ENCODE assay signal across 16 cellular contexts in the genomic region with DNA sequence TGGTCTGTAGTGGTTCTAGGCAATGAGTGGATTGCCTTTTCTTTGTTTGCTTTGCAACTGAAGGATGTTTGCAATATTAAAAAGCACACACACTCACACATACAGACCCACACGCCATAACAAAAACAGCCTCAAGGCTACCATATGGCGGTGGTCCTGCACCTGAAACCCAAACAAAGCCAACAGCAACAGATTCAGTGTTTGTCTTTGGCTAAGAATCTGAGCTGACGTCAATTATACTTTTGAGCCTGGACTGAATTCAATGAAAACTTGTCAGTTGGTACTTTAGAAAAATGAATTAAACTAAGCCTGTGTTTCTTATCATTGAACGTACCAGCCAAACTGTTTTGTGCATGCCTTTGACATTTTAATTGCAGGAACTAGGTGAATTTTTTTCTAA.
DNase-seq lines count a peak whose midpoint lies in the region; ATAC-seq and TF ChIP-seq lines count a peak whose summit lies in the region.
"Had no signal": no experiment of that assay in that cellular context is flagged by ENCODE, and none has a peak within 500 bp of the region (broad histone marks: within the 10 kb centered on the region; RNA-seq: fewer than 3 reads in every experiment).

No MANE protein-coding gene starts in this region.

- WGBS in heart left ventricle, 4 donors: 72 to 84% (median 80%) methylated on average over 4 of the region's 4 CpGs

- TF ChIP-seq CTCF in choroid plexus epithelial cell (conservative IDR thresholded peaks at IDR 0.05; ENCODE audit: low read depth, low read length) (no peak), heart left ventricle (IDR thresholded peaks at IDR 0.05) (no peak)

- ATAC-seq in HG02852 (IDR thresholded peaks at IDR 0.05; ENCODE audit: unreplicated experiment): no peak
- ATAC-seq in HG03565 (IDR thresholded peaks at IDR 0.05; ENCODE audit: unreplicated experiment): no peak
- no peak for ATAC-seq in heart left ventricle
- ATAC-seq: effector memory CD8-positive, alpha-beta T cell; GM23338 had no signal

- peaks cover 0 to 4% (median 0%) of the 10 kb centered on the region in 12 donors for H3K9me3 ChIP-seq in heart left ventricle
- H3K9me3 ChIP-seq: lower lobe of right lung had no signal

- TF ChIP-seq POLR2A in heart left ventricle (IDR thresholded peaks at IDR 0.05): no peak

- no peaks in the 10 kb centered on the region for H3K36me3 ChIP-seq in heart left ventricle
- H3K36me3 ChIP-seq: lower lobe of right lung had no signal

- no peak overlapping the region for H3K4me3 ChIP-seq in choroid plexus epithelial cell (ENCODE audit: low read depth, low read length)
- no peak overlapping the region for H3K4me3 ChIP-seq in heart left ventricle
- H3K4me3 ChIP-seq: GM23338, lower lobe of right lung had no signal

- H3K4me1 ChIP-seq in heart left ventricle: no peaks in the 10 kb centered on the region
- H3K4me1 ChIP-seq: lower lobe of right lung had no signal

- peak; percentile 92 for DNase-seq in DMS153 treated with DMSO at 0.1 percent for 48 hours (lab: John Stamatoyannopoulos, UW; ENCODE audit: unreplicated experiment)
- peak; percentile 78 for DNase-seq in NCI-H146 (lab: John Stamatoyannopoulos, UW)
- peak; percentile 84 for DNase-seq in NCI-H510A treated with DMSO at 0.1 percent for 48 hours (lab: John Stamatoyannopoulos, UW)
- peak; percentile 63 for DNase-seq in choroid plexus epithelial cell (ENCODE audit: low read depth)
- no peak for DNase-seq in NCI-H526 (lab: John Stamatoyannopoulos, UW)
- no peak for DNase-seq in heart left ventricle
- DNase-seq: activated CD4-positive, alpha-beta T cell treated with anti-CD3 and anti-CD28 coated beads for 48 hours; activated naive CD4-positive, alpha-beta T cell treated with anti-CD3 and anti-CD28 coated beads, Interleukin-2, amount 50 U/mL, for 16 hours; activated T-cell treated with anti-CD3 and anti-CD28 coated beads for 4 hours; caudate nucleus; effector memory CD8-positive, alpha-beta T cell; lower lobe of right lung; Right ventricle myocardium superior had no signal

- H3K27me3 ChIP-seq in heart left ventricle: no peaks in the 10 kb centered on the region

- no peak overlapping the region for H3K27ac ChIP-seq in heart left ventricle
- H3K27ac ChIP-seq: lower lobe of right lung had no signal

- intact Hi-C loops in heart left ventricle (cut with DNase I): no loop called here

Comparison
In these comparisons a context has a peak if more than half of its experiments do, and no peak if none do; other contexts are left out.
1. DNase-seq: peak in DMS153 treated with DMSO at 0.1 percent for 48 hours (single experiment), NCI-H146 (single experiment), NCI-H510A treated with DMSO at 0.1 percent for 48 hours (single experiment) and choroid plexus epithelial cell (single experiment); none in NCI-H526 (0 of 2) and heart left ventricle (0 of 5).